ENCODE assay signal across 3 cellular contexts in genomic region chr1:44090409-44091252, GRCh38.
A peak's percentile ranks its signal among the peaks of the same experiment; 100 is the strongest.
TF ChIP-seq lines count a peak whose summit lies in the region.

No MANE protein-coding gene starts in this region.

TF ChIP-seq in HEK293, 187 proteins besides CTCF, POLR2A, EP300 and RAD21 (continues in another document):
- TF ChIP-seq ZNF664 (tag by site-specific recombination; IDR thresholded peaks at IDR 0.05): no peak
- TF ChIP-seq ZNF558 (tag by site-specific recombination; IDR thresholded peaks at IDR 0.05): peak; percentile 90
- no peak for TF ChIP-seq ZNF670 (tag by site-specific recombination; IDR thresholded peaks at IDR 0.05; ENCODE audit: low read depth)
- TF ChIP-seq PRDM10 (tag by site-specific recombination; IDR thresholded peaks at IDR 0.05): no peak
- no peak for TF ChIP-seq ZNF629 (tag by site-specific recombination; IDR thresholded peaks at IDR 0.05)
- TF ChIP-seq ZNF530 (tag by site-specific recombination; IDR thresholded peaks at IDR 0.05; ENCODE audit: low read depth): no peak
- TF ChIP-seq ZNF843 (tag by site-specific recombination; IDR thresholded peaks at IDR 0.05): no peak
- TF ChIP-seq ZNF16 (tag by site-specific recombination; IDR thresholded peaks at IDR 0.05; ENCODE audit: low read depth): no peak
- no peak for TF ChIP-seq TSHZ1 (tag by site-specific recombination; IDR thresholded peaks at IDR 0.05; ENCODE audit: borderline replicate concordance)

TF ChIP-seq in K562, 482 proteins besides CTCF, POLR2A, EP300 and RAD21 (continues in another document):
- TF ChIP-seq KDM1A (IDR thresholded peaks at IDR 0.05): 0 out of 4 replicates have a peak, but pooled peaks of 1 of the 2 experiments have one; percentile 8
- TF ChIP-seq DPF2 (IDR thresholded peaks at IDR 0.05): peak; percentile 37; the same call in 1 of the 2 replicates
- TF ChIP-seq, protein P1, sequence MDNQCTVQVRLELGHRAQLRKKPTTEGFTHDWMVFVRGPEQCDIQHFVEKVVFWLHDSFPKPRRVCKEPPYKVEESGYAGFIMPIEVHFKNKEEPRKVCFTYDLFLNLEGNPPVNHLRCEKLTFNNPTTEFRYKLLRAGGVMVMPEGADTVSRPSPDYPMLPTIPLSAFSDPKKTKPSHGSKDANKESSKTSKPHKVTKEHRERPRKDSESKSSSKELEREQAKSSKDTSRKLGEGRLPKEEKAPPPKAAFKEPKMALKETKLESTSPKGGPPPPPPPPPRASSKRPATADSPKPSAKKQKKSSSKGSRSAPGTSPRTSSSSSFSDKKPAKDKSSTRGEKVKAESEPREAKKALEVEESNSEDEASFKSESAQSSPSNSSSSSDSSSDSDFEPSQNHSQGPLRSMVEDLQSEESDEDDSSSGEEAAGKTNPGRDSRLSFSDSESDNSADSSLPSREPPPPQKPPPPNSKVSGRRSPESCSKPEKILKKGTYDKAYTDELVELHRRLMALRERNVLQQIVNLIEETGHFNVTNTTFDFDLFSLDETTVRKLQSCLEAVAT (IDR thresholded peaks at IDR 0.05): 0 out of 4 replicates have a peak, but pooled peaks of 1 of the 2 experiments have one; percentile 36
- TF ChIP-seq NBN (IDR thresholded peaks at IDR 0.05; ENCODE audit: low read depth): peak; percentile 68; the same call in 1 of the 2 replicates
- TF ChIP-seq NFXL1 (CRISPR knock-in tag; IDR thresholded peaks at IDR 0.05): no peak
- TF ChIP-seq ZNF384 (IDR thresholded peaks at IDR 0.05; ENCODE audit: low read depth, low read length): no peak
- 0 out of 2 replicates have a peak, but pooled peaks have one; percentile 26 for TF ChIP-seq FOXJ3 (CRISPR knock-in tag; IDR thresholded peaks at IDR 0.05)
- TF ChIP-seq PKNOX1 (IDR thresholded peaks at IDR 0.05): peak; percentile 21; the same call in 1 of the 2 replicates
- 0 out of 2 replicates have a peak, but pooled peaks have one; percentile 40 for TF ChIP-seq NFATC3 (IDR thresholded peaks at IDR 0.05)
- TF ChIP-seq KAT8 (IDR thresholded peaks at IDR 0.05; ENCODE audit: low read depth): no peak
- no peak for TF ChIP-seq NONO (IDR thresholded peaks at IDR 0.05; ENCODE audit: low read depth in 2 of 2, low read length in 1 of 2)
- no peak for TF ChIP-seq RBM25 (IDR thresholded peaks at IDR 0.05; ENCODE audit: low read depth, low read length, severe bottlenecking)
- TF ChIP-seq ZEB2 (IDR thresholded peaks at IDR 0.05): 0 out of 2 replicates have a peak, but pooled peaks have one; percentile 16
- peak; percentile 67 for TF ChIP-seq CXXC5 (CRISPR knock-in tag; IDR thresholded peaks at IDR 0.05)
- no peak for TF ChIP-seq TCF15 (CRISPR knock-in tag; IDR thresholded peaks at IDR 0.05)
- TF ChIP-seq JUNB (CRISPR knock-in tag; conservative IDR thresholded peaks at IDR 0.05): no peak
- TF ChIP-seq, protein P2, sequence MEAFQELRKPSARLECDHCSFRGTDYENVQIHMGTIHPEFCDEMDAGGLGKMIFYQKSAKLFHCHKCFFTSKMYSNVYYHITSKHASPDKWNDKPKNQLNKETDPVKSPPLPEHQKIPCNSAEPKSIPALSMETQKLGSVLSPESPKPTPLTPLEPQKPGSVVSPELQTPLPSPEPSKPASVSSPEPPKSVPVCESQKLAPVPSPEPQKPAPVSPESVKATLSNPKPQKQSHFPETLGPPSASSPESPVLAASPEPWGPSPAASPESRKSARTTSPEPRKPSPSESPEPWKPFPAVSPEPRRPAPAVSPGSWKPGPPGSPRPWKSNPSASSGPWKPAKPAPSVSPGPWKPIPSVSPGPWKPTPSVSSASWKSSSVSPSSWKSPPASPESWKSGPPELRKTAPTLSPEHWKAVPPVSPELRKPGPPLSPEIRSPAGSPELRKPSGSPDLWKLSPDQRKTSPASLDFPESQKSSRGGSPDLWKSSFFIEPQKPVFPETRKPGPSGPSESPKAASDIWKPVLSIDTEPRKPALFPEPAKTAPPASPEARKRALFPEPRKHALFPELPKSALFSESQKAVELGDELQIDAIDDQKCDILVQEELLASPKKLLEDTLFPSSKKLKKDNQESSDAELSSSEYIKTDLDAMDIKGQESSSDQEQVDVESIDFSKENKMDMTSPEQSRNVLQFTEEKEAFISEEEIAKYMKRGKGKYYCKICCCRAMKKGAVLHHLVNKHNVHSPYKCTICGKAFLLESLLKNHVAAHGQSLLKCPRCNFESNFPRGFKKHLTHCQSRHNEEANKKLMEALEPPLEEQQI (IDR thresholded peaks at IDR 0.05): no peak
- no peak for TF ChIP-seq PHB (CRISPR knock-in tag; IDR thresholded peaks at IDR 0.05)
- TF ChIP-seq ZNF512 (tag; IDR thresholded peaks at IDR 0.05): peak; percentile 22; the same call in 1 of the 2 replicates
- TF ChIP-seq HBP1 (CRISPR knock-in tag; IDR thresholded peaks at IDR 0.05): peak; percentile 63; the same call in 1 of the 2 replicates
- peak; percentile 77 for TF ChIP-seq HLTF (IDR thresholded peaks at IDR 0.05)

TF ChIP-seq in GM12891, 5 proteins besides CTCF, POLR2A, EP300 and RAD21:
- TF ChIP-seq POU2F2 (IDR thresholded peaks at IDR 0.05; ENCODE audit: low read depth, low read length): no peak
- TF ChIP-seq SPI1 (IDR thresholded peaks at IDR 0.05; ENCODE audit: low read depth, low read length): no peak
- TF ChIP-seq PAX5 (IDR thresholded peaks at IDR 0.05; ENCODE audit: insufficient read depth, low read length, severe bottlenecking): no peak
